10 cellular contexts compared by ENCODE assay signal in the genomic region with DNA sequence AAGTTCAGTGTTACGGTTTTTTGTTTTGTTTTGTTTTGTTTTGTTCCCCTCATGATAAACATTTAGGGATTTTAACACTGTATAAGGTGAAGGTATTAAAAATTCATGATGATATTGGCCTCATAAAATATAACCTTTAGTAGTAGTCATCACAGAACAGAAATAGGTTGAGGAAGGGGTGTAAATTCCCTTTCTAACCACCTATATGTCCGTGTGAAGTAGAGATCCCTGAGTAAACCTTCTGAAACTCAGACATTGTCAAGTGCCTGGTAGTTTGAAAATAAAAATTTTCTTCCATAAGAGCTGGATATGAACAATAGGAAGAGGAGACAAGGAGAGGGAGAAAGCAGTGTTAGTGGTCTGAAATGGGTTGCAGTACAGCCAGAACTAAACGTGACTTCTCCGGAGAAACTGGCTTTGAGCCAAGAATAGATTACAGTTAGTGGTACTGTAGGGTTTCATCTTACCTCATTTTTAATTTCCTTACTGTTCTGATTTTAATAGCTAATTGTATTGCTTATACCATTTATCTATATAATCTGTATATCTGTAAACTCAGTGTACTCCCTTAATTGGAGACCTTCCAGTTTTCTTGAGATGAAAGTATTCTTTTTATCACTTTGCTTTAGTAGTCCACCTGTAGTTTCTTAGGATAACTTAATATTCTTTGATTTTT. TPM values are rescaled to one million over a fixed set of nuclear protein-coding genes. Genes with fewer than 3 reads are reported as not detected.
A peak's percentile ranks its signal among the peaks of the same experiment; 100 is the strongest.
DNase-seq lines count a peak whose midpoint lies in the region; ATAC-seq, FAIRE-seq and TF ChIP-seq lines count a peak whose summit lies in the region.
"Had no signal": no experiment of that assay in that cellular context is flagged by ENCODE, and none has a peak within 500 bp of the region (broad histone marks: within the 10 kb centered on the region; RNA-seq: fewer than 3 reads in every experiment).

No MANE protein-coding gene starts in this region.

- peaks cover 6% of the 10 kb centered on the region for H4K20me1 ChIP-seq in keratinocyte (ENCODE audit: control insufficient read depth, extremely low read depth, insufficient read depth, low read length)

- no peak overlapping the region for H2AFZ ChIP-seq in keratinocyte (ENCODE audit: control insufficient read depth, low read length)

- ATAC-seq in SK-N-SH treated with all-trans-retinoic acid at 6 μM for 48 hours (peak; percentile 64), HG02852 (IDR thresholded peaks at IDR 0.05; ENCODE audit: unreplicated experiment) (no peak), HG03045 (IDR thresholded peaks at IDR 0.05; ENCODE audit: unreplicated experiment) (no peak), HG02588 (IDR thresholded peaks at IDR 0.05; ENCODE audit: unreplicated experiment) (no peak)

- H3K4me2 ChIP-seq in keratinocyte (ENCODE audit: control insufficient read depth, extremely low read depth, insufficient read depth, low read depth, low read length) = no peak overlapping the region

- peaks cover 17 to 22% of the 10 kb centered on the region in 2 experiments for H3K36me3 ChIP-seq in keratinocyte (ENCODE audit: control insufficient read depth in 2 of 2, extremely low read depth in 1 of 2, insufficient read depth in 2 of 2, low read length in 2 of 2)

- dilution Hi-C loops in keratinocyte (cut with MboI; ENCODE audit: extremely low pct_ligation_motif_present, low sequenced_read_pairs) = no loop called here

- no peak for FAIRE-seq in keratinocyte (lab: Jason Lieb, UNC)
- FAIRE-seq: colon had no signal

- no peak for TF ChIP-seq CTCF in keratinocyte (optimal IDR thresholded peaks at IDR 0.05 in 1 of 3, IDR thresholded peaks at IDR 0.05 in 1 of 3, conservative IDR thresholded peaks at IDR 0.05 in 1 of 3; ENCODE audit: extremely low read depth in 1 of 3, insufficient read depth in 2 of 3, low read length in 3 of 3)

- H3K4me3 ChIP-seq in keratinocyte (ENCODE audit: control insufficient read depth in 2 of 3, extremely low read depth in 1 of 3, insufficient read depth in 2 of 3, low read depth in 1 of 3, low read length in 3 of 3) = no peak overlapping the region

- no peaks in the 10 kb centered on the region for H3K9me1 ChIP-seq in keratinocyte (ENCODE audit: control insufficient read depth, extremely low read depth, insufficient read depth, low read length)

- peak; percentile 9 for DNase-seq in DMS 273 treated with DMSO at 0.1 percent for 48 hours (lab: John Stamatoyannopoulos, UW)
- DNase-seq in LHCN-M2 (ENCODE audit: low read depth) = peak; percentile 70
- DNase-seq in keratinocyte (ENCODE audit: low read depth, low spot score) = no peak
- no peak for DNase-seq in AG08396 (ENCODE audit: low spot score)
- DNase-seq: HFFc6 had no signal

- no peak overlapping the region for H3K9ac ChIP-seq in keratinocyte (ENCODE audit: control insufficient read depth, extremely low read depth, insufficient read depth, low read length)

- H3K27ac ChIP-seq in keratinocyte (ENCODE audit: control insufficient read depth, insufficient read depth, low read length) = peak overlapping the region; percentile 19

- no peaks in the 10 kb centered on the region for H3K4me1 ChIP-seq in keratinocyte (ENCODE audit: control insufficient read depth, extremely low read depth, insufficient read depth, low read length)

- H3K9me3 ChIP-seq in keratinocyte (ENCODE audit: control insufficient read depth, low read depth, low read length) = no peaks in the 10 kb centered on the region

- H3K27me3 ChIP-seq in keratinocyte (ENCODE audit: control insufficient read depth, extremely low read depth, insufficient read depth, low read length) = no peaks in the 10 kb centered on the region

- peaks cover 93% of the 10 kb centered on the region for H3K79me2 ChIP-seq in keratinocyte (ENCODE audit: control insufficient read depth, insufficient read depth, low read length)

TF ChIP-seq in SK-N-SH treated with all-trans-retinoic acid at 6 μM for 48 hours, 23 proteins besides CTCF, POLR2A, EP300 and RAD21:
- TF ChIP-seq, protein P1, sequence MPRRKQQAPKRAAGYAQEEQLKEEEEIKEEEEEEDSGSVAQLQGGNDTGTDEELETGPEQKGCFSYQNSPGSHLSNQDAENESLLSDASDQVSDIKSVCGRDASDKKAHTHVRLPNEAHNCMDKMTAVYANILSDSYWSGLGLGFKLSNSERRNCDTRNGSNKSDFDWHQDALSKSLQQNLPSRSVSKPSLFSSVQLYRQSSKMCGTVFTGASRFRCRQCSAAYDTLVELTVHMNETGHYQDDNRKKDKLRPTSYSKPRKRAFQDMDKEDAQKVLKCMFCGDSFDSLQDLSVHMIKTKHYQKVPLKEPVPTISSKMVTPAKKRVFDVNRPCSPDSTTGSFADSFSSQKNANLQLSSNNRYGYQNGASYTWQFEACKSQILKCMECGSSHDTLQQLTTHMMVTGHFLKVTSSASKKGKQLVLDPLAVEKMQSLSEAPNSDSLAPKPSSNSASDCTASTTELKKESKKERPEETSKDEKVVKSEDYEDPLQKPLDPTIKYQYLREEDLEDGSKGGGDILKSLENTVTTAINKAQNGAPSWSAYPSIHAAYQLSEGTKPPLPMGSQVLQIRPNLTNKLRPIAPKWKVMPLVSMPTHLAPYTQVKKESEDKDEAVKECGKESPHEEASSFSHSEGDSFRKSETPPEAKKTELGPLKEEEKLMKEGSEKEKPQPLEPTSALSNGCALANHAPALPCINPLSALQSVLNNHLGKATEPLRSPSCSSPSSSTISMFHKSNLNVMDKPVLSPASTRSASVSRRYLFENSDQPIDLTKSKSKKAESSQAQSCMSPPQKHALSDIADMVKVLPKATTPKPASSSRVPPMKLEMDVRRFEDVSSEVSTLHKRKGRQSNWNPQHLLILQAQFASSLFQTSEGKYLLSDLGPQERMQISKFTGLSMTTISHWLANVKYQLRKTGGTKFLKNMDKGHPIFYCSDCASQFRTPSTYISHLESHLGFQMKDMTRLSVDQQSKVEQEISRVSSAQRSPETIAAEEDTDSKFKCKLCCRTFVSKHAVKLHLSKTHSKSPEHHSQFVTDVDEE (CRISPR knock-in tag; IDR thresholded peaks at IDR 0.05) = no peak
- no peak for TF ChIP-seq ZC3H10 (CRISPR knock-in tag; IDR thresholded peaks at IDR 0.05)
- TF ChIP-seq, protein P2, sequence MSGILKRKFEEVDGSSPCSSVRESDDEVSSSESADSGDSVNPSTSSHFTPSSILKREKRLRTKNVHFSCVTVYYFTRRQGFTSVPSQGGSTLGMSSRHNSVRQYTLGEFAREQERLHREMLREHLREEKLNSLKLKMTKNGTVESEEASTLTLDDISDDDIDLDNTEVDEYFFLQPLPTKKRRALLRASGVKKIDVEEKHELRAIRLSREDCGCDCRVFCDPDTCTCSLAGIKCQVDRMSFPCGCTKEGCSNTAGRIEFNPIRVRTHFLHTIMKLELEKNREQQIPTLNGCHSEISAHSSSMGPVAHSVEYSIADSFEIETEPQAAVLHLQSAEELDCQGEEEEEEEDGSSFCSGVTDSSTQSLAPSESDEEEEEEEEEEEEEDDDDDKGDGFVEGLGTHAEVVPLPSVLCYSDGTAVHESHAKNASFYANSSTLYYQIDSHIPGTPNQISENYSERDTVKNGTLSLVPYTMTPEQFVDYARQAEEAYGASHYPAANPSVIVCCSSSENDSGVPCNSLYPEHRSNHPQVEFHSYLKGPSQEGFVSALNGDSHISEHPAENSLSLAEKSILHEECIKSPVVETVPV (CRISPR knock-in tag; IDR thresholded peaks at IDR 0.05) = no peak

RNA-seq across cellular contexts. Expression of a gene that starts 18.3 kb away (rescaled TPM):
- total RNA-seq in LHCN-M2 (2014; rRNA removed) = 161 and 172 TPM in 2 replicates
- polyA plus RNA-seq in LHCN-M2 (2012) = 66.9 TPM
- polyA plus RNA-seq in keratinocyte = 29.0 to 49.8 TPM (median 30.1 TPM) in 3 replicates
- polyA plus RNA-seq in keratinocyte (2011; ENCODE audit: low read depth) = 145 TPM
- 13.4 and 26.8 TPM in 2 replicates for polyA plus RNA-seq in keratinocyte (2011; cell fraction: cytosol; rRNA removed)
- 33.9 and 53.9 TPM in 2 replicates for polyA plus RNA-seq in keratinocyte (2011; cell fraction: nucleus; rRNA removed)
- polyA plus RNA-seq in keratinocyte (2012; ENCODE audit: low replicate concordance) = 21.3 and 63.4 TPM in 2 replicates
- polyA minus RNA-seq in keratinocyte = 11.8 to 40.9 TPM (median 19.6 TPM) in 3 replicates
- 46.6 TPM for polyA minus RNA-seq in keratinocyte (2011; cell fraction: cytosol; rRNA and poly(A)+ RNA removed)
- polyA minus RNA-seq in keratinocyte (2011; cell fraction: nucleus; rRNA and poly(A)+ RNA removed) = 46.6 and 79.5 TPM in 2 replicates

Comparison
In these comparisons a context has a peak if more than half of its experiments do, and no peak if none do; other contexts are left out.
1. DNase-seq: peak in DMS 273 treated with DMSO at 0.1 percent for 48 hours (single experiment) and LHCN-M2 (single experiment); none in keratinocyte (single experiment) and AG08396 (single experiment).